Comparison of ENCODE assay signal across 2 cellular contexts in genomic region chr6:169266261-169266660, GRCh38.
TF ChIP-seq lines count a peak whose summit lies in the region.

No MANE protein-coding gene starts in this region.

TF ChIP-seq in H1, 55 proteins besides CTCF, POLR2A, EP300 and RAD21 (continued from another document):
- no peak for TF ChIP-seq RBBP5 (IDR thresholded peaks at IDR 0.05; ENCODE audit: borderline replicate concordance, low read depth, low read length)
- no peak for TF ChIP-seq CTBP2 (IDR thresholded peaks at IDR 0.05; ENCODE audit: borderline replicate concordance, insufficient read depth, insufficient read length, low read length)
- TF ChIP-seq ATF2 (IDR thresholded peaks at IDR 0.05; ENCODE audit: low read length), result no peak
- TF ChIP-seq RNF2 (IDR thresholded peaks at IDR 0.05; ENCODE audit: borderline replicate concordance, low read depth, low read length, missing control alignments, poor library complexity, severe bottlenecking), result no peak
- TF ChIP-seq PHF8 (conservative IDR thresholded peaks at IDR 0.05; ENCODE audit: low read depth, low read length), result no peak
- no peak for TF ChIP-seq USF2 (IDR thresholded peaks at IDR 0.05; ENCODE audit: low read length)
- no peak for TF ChIP-seq ASH2L (IDR thresholded peaks at IDR 0.05; ENCODE audit: low read length)
- no peak for TF ChIP-seq CBX8 (IDR thresholded peaks at IDR 0.05; ENCODE audit: borderline replicate concordance, low read depth, low read length)
- TF ChIP-seq KDM5A (IDR thresholded peaks at IDR 0.05; ENCODE audit: low read length), result no peak
- TF ChIP-seq POLR2AphosphoS5 (IDR thresholded peaks at IDR 0.05; ENCODE audit: low read depth, low read length), result no peak
- no peak for TF ChIP-seq SIX5 (IDR thresholded peaks at IDR 0.05; ENCODE audit: low read depth, low read length)

TF ChIP-seq in GM23338, 12 proteins besides CTCF, POLR2A, EP300 and RAD21 (continued from another document):
- no peak for TF ChIP-seq REST (IDR thresholded peaks at IDR 0.05; ENCODE audit: unreplicated experiment)
- TF ChIP-seq ZNF114 (CRISPR knock-in tag; IDR thresholded peaks at IDR 0.05), result no peak
- TF ChIP-seq EZH2phosphoT487 (IDR thresholded peaks at IDR 0.05; ENCODE audit: unreplicated experiment), result no peak
- TF ChIP-seq JUNB (IDR thresholded peaks at IDR 0.05; ENCODE audit: unreplicated experiment), result no peak
- TF ChIP-seq ZNF331 (CRISPR knock-in tag; IDR thresholded peaks at IDR 0.05; ENCODE audit: low read depth), result no peak
- no peak for TF ChIP-seq NANOG (IDR thresholded peaks at IDR 0.05; ENCODE audit: borderline replicate concordance)
- TF ChIP-seq EZH2 (IDR thresholded peaks at IDR 0.05; ENCODE audit: low read depth, unreplicated experiment), result no peak
- no peak for TF ChIP-seq STAT1 (IDR thresholded peaks at IDR 0.05; ENCODE audit: unreplicated experiment)
TF ChIP-seq in GM23338: peak in this region for 0.
